Comparison of ENCODE assay signal across 22 cellular contexts in the genomic region with DNA sequence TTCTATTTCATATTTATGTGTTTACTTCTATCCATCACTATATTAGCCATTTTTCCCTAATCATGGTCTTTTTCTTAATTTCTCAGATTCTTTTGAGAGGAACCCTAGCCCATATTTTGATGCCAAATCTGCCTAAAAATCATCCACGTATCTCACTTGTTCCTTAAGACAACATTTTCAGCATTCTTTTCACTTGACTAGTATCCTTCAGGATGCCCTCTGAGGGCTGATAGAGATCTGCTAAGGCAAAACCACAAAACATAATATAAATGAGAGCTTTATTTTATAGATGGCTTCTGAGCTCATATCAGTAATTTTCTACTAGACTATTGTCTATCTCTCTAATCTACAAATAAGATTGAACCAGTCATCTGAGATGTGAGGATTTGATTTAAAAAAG.
DNase-seq lines count a peak whose midpoint lies in the region; ATAC-seq, FAIRE-seq and TF ChIP-seq lines count a peak whose summit lies in the region.
"Had no signal": no experiment of that assay in that cellular context is flagged by ENCODE, and none has a peak within 500 bp of the region (broad histone marks: within the 10 kb centered on the region; RNA-seq: fewer than 3 reads in every experiment).

No MANE protein-coding gene starts in this region.

- H3K4me3 Mint-ChIP-seq in MCF 10A (ENCODE audit: unreplicated experiment) = no peak overlapping the region
- H3K4me3 Mint-ChIP-seq: CD4-positive, CD25-positive, alpha-beta regulatory T cell; central memory CD8-positive, alpha-beta T cell; neural crest cell; T-helper 1 cell treated with Interleukin-12 subunit alpha and Interleukin-12 subunit beta and Interleukin-4 antibody, amounts not matched to agents 30 μg/mL and 1 μg/mL, for 36 hours had no signal

- FAIRE-seq in RCC 7860 (lab: Jason Lieb, UNC) = peak; percentile 25
- FAIRE-seq: GM18507 had no signal

- no peaks in the 10 kb centered on the region for H3K9me3 ChIP-seq in breast epithelium
- H3K9me3 ChIP-seq: testis had no signal

- no TSS peak for BruUV-seq in MCF 10A (replicated peaks; lab: Mats Ljungman, UMichigan)

- no peaks in the 10 kb centered on the region for H3K27me3 ChIP-seq in breast epithelium
- H3K27me3 ChIP-seq: testis had no signal

- peak overlapping the region; percentile 76 for H3K27ac Mint-ChIP-seq in MCF 10A (ENCODE audit: low read depth, unreplicated experiment)
- H3K27ac Mint-ChIP-seq: CD4-positive, CD25-positive, alpha-beta regulatory T cell; T-helper 1 cell treated with Interleukin-12 subunit alpha and Interleukin-12 subunit beta and Interleukin-4 antibody, amounts not matched to agents 30 μg/mL and 1 μg/mL, for 36 hours had no signal

- H3K27ac ChIP-seq in breast epithelium = no peak overlapping the region
- H3K27ac ChIP-seq: testis had no signal

- CTCF ChIA-PET in MCF 10A (lab: Yijun Ruan, JAX) = interaction anchor here (1.0 kb wide), 1 partner anchor 51 kb away, joined by 4 read pairs; no protein-coding TSS in a partner anchor

- TF ChIP-seq CTCF in MCF 10A (IDR thresholded peaks at IDR 0.05; ENCODE audit: unreplicated experiment) (no peak), breast epithelium (IDR thresholded peaks at IDR 0.05) (no peak)

- H3K4me1 Mint-ChIP-seq in MCF 10A (ENCODE audit: insufficient read depth, unreplicated experiment) = peaks cover 30% of the 10 kb centered on the region
- H3K4me1 Mint-ChIP-seq: CD4-positive, CD25-positive, alpha-beta regulatory T cell; central memory CD8-positive, alpha-beta T cell; neural crest cell had no signal

- no peak for TF ChIP-seq POLR2A in breast epithelium (IDR thresholded peaks at IDR 0.05)

- ATAC-seq in HG02885 (IDR thresholded peaks at IDR 0.05; ENCODE audit: poor library complexity, unreplicated experiment) = no peak
- ATAC-seq: Right ventricle myocardium inferior had no signal

- peaks cover 19% of the 10 kb centered on the region for H3K9me3 Mint-ChIP-seq in MCF 10A (ENCODE audit: unreplicated experiment)

- no peak overlapping the region for H3K4me3 ChIP-seq in breast epithelium
- H3K4me3 ChIP-seq: testis had no signal

- H3K4me1 ChIP-seq in breast epithelium = no peaks in the 10 kb centered on the region
- H3K4me1 ChIP-seq: testis had no signal

- peaks cover 6% of the 10 kb centered on the region for H3K36me3 Mint-ChIP-seq in MCF 10A (ENCODE audit: insufficient read depth, unreplicated experiment)
- H3K36me3 Mint-ChIP-seq: CD4-positive, CD25-positive, alpha-beta regulatory T cell had no signal

- H3K36me3 ChIP-seq in breast epithelium = no peaks in the 10 kb centered on the region

- no peak for DNase-seq in MCF 10A (ENCODE audit: unreplicated experiment)
- no peak for DNase-seq in breast epithelium (ENCODE audit: low spot score in 2 of 2)
- peak; percentile 49 for DNase-seq in RCC 7860 (ENCODE audit: low spot score)
- peak; percentile 47 for DNase-seq in dedifferentiated amniotic fluid mesenchymal stem cell (ENCODE audit: extremely low spot score)
- no peak for DNase-seq in NCI-H774 (lab: John Stamatoyannopoulos, UW)
- no peak for DNase-seq in T-helper 9 cell
- no peak for DNase-seq in activated T-cell treated with anti-CD3 and anti-CD28 coated beads for 4 hours
- DNase-seq: activated CD4-positive, CD25-positive, alpha-beta regulatory T cell treated with anti-CD3 and anti-CD28 coated beads, Interleukin-2, amount 50 U/mL, for 72 hours; CD4-positive, CD25-positive, alpha-beta regulatory T cell; DMS79; GOT3; MV-4-11; NCI-H187 treated with DMSO at 0.1 percent for 48 hours; NCI-H446; NK-92 treated with Interleukin-12 subunit alpha and Interleukin-12 subunit beta, amount 100 ng/mL, for 24 hours; testis had no signal

- POLR2A ChIA-PET in MCF 10A (lab: Yijun Ruan, JAX) = no interaction called here

- intact Hi-C loops in MCF 10A (cut with micrococcal nuclease) = no loop called here
- intact Hi-C loops in breast epithelium (cut with DNase I; ENCODE audit: low total_unique reads) = no loop called here

- no peaks in the 10 kb centered on the region for H3K27me3 Mint-ChIP-seq in MCF 10A (ENCODE audit: insufficient read depth, unreplicated experiment)
- H3K27me3 Mint-ChIP-seq: CD4-positive, CD25-positive, alpha-beta regulatory T cell; central memory CD8-positive, alpha-beta T cell had no signal

Comparison
In these comparisons a context has a peak if more than half of its experiments do, and no peak if none do; other contexts are left out.
1. DNase-seq: peak in RCC 7860 (single experiment) and dedifferentiated amniotic fluid mesenchymal stem cell (single experiment); none in MCF 10A (single experiment), breast epithelium (0 of 2), NCI-H774 (single experiment), T-helper 9 cell (single experiment) and activated T-cell treated with anti-CD3 and anti-CD28 coated beads for 4 hours (single experiment).